In genomic region chr2:126700073-126700581, GRCh38 we compare ENCODE assay signal across 16 cellular contexts. TPM values are rescaled to one million over a fixed set of nuclear protein-coding genes. Genes with fewer than 3 reads are reported as not detected.
DNase-seq lines count a peak whose midpoint lies in the region; FAIRE-seq and TF ChIP-seq lines count a peak whose summit lies in the region.
"Had no signal": no experiment of that assay in that cellular context is flagged by ENCODE, and none has a peak within 500 bp of the region (broad histone marks: within the 10 kb centered on the region; RNA-seq: fewer than 3 reads in every experiment).

No MANE protein-coding gene starts in this region.

- TF ChIP-seq CTCF in AG04450 (IDR thresholded peaks at IDR 0.05; ENCODE audit: low read depth, low read length) (no peak), H9 (conservative IDR thresholded peaks at IDR 0.05) (no peak), spleen (IDR thresholded peaks at IDR 0.05 in 8 of 11, conservative IDR thresholded peaks at IDR 0.05 in 3 of 11) (no peak), testis (IDR thresholded peaks at IDR 0.05) (no peak)

- H3K23ac ChIP-seq in H9 (ENCODE audit: insufficient read length, low read depth, low read length) (no peak overlapping the region), mesendoderm (ENCODE audit: low read length) (no peak overlapping the region)

- H2BK20ac ChIP-seq in H9 (ENCODE audit: low read depth, low read length, poor library complexity, severe bottlenecking), result no peak overlapping the region

- H4K20me1 ChIP-seq in H9 (ENCODE audit: control insufficient read depth, insufficient read depth, insufficient read length), result no peaks in the 10 kb centered on the region

- intact Hi-C loops in spleen (cut with DNase I; ENCODE audit: low total_unique reads) (no loop called here), posterior cingulate gyrus (cut with DNase I) (no loop called here), testis (cut with DNase I; ENCODE audit: low total_unique reads) (no loop called here)

- no peak overlapping the region for H3K56ac ChIP-seq in H9 (ENCODE audit: insufficient read length, low read depth, low read length)
- H3K56ac ChIP-seq in mesendoderm (ENCODE audit: low read length), result no peak overlapping the region

- H2AK5ac ChIP-seq in H9 (ENCODE audit: insufficient read length, low read length) (no peak overlapping the region), mesendoderm (ENCODE audit: low read length) (no peak overlapping the region)

- H3K18ac ChIP-seq in H9 (ENCODE audit: insufficient read length, low read depth, low read length) (no peak overlapping the region), mesendoderm (ENCODE audit: low read length) (no peak overlapping the region)

- no peaks in the 10 kb centered on the region for H3K23me2 ChIP-seq in H9 (ENCODE audit: insufficient read length, low read depth, low read length, poor library complexity, severe bottlenecking)

- CTCF ChIA-PET in AG04450 (lab: Charles Lee), result no interaction called here

- TF ChIP-seq POLR2A in spleen (IDR thresholded peaks at IDR 0.05) (no peak), GM12891 (IDR thresholded peaks at IDR 0.05; ENCODE audit: low read depth, low read length) (no peak), testis (IDR thresholded peaks at IDR 0.05) (no peak)

- peaks cover 32 to 53% of the 10 kb centered on the region in 2 experiments for H3K4me1 Mint-ChIP-seq in H9
- H3K4me1 Mint-ChIP-seq: B cell had no signal

- H4K91ac ChIP-seq in H9 (ENCODE audit: insufficient read length, low read depth, low read length), result no peak overlapping the region

- H3T11ph ChIP-seq in H9 (ENCODE audit: low read length), result no peak overlapping the region

- H3K36me3 ChIP-seq in mesendoderm (ENCODE audit: control insufficient read depth, insufficient read depth, low read length), result peaks cover 1% of the 10 kb centered on the region
- H3K36me3 ChIP-seq in spleen, result peaks cover 0 to 40% (median 33%) of the 10 kb centered on the region in 6 donors
- no peaks in the 10 kb centered on the region for H3K36me3 ChIP-seq in testis (ENCODE audit: low read depth, missing control alignments)
- H3K36me3 ChIP-seq: prostate gland had no signal

- H3K27me3 Mint-ChIP-seq in H9 (ENCODE audit: low read depth), result no peaks in the 10 kb centered on the region; the same call in none of the 2 replicates
- H3K27me3 Mint-ChIP-seq: B cell had no signal

- H3K9ac ChIP-seq in H9 (ENCODE audit: extremely low read depth, insufficient read length, low read length), result no peak overlapping the region
- H3K9ac ChIP-seq in mesendoderm (ENCODE audit: low read length), result no peak overlapping the region

- no peaks in the 10 kb centered on the region for H3K9me3 ChIP-seq in AG04450 (ENCODE audit: control insufficient read depth, insufficient read depth, low read length)
- H3K9me3 ChIP-seq in H9 (ENCODE audit: control insufficient read depth, low read depth, low read length), result no peaks in the 10 kb centered on the region
- no peaks in the 10 kb centered on the region for H3K9me3 ChIP-seq in spleen
- H3K9me3 ChIP-seq in testis, result no peaks in the 10 kb centered on the region
- H3K9me3 ChIP-seq: prostate gland had no signal

- peaks cover 6 to 7% of the 10 kb centered on the region in 2 experiments; a peak in 4 of 5 replicates for H3K9me3 Mint-ChIP-seq in H9

- H3K36me3 Mint-ChIP-seq in H9 (ENCODE audit: insufficient read depth in 1 of 3, low read depth in 3 of 3), result peaks cover 5 to 12% (median 9%) of the 10 kb centered on the region in 3 experiments

- H2BK120ac ChIP-seq in H9 (ENCODE audit: low read depth, low read length, poor library complexity, severe bottlenecking) (no peak overlapping the region), mesendoderm (ENCODE audit: low read depth, low read length) (no peak overlapping the region)

- no peak overlapping the region for H2BK5ac ChIP-seq in H9 (ENCODE audit: insufficient read length, low read length)
- H2BK5ac ChIP-seq in mesendoderm (ENCODE audit: low read length), result no peak overlapping the region

- no peak overlapping the region for H2BK12ac ChIP-seq in H9 (ENCODE audit: insufficient read length, low read depth, low read length)

- H3K4me3 ChIP-seq in AG04450 (ENCODE audit: low read depth, low read length), result no peak overlapping the region
- no peak overlapping the region for H3K4me3 ChIP-seq in mesendoderm (ENCODE audit: low read length)
- no peak overlapping the region for H3K4me3 ChIP-seq in spleen
- H3K4me3 ChIP-seq in testis, result no peak overlapping the region
- H3K4me3 ChIP-seq: prostate gland had no signal

- peak overlapping the region; percentile 1 to 79 (median 26); a peak in 3 of 7 replicates for H3K27ac Mint-ChIP-seq in H9
- H3K27ac Mint-ChIP-seq: B cell had no signal

- DNase-seq in AG04450 (ENCODE audit: low read depth, low spot score) (no peak), H9 (peak; percentile 43), dermis blood vessel endothelial cell (peak; percentile 28), mesendoderm (peak; percentile 42), spleen (no peak), posterior cingulate gyrus (no peak), GM12891 (ENCODE audit: insufficient read length, low spot score) (no peak), testis (no peak)
- DNase-seq: activated CD8-positive, alpha-beta memory T cell treated with anti-CD3 and anti-CD28 coated beads, Interleukin-2, amount 50 U/mL, for 4 hours; amygdala; hippocampal formation; NCI-H187; stimulated activated CD4-positive, alpha-beta T cell treated with anti-CD3 and anti-CD28 coated beads, Interleukin-4, amount 100 ng/mL, for 4 hours; stimulated activated naive CD4-positive, alpha-beta T cell treated with Interleukin-2 at 50 U/mL for 16 hours had no signal

- H3K79me1 ChIP-seq in H9 (ENCODE audit: insufficient read depth, low read depth, low read length, poor library complexity, severe bottlenecking), result no peaks in the 10 kb centered on the region
- no peaks in the 10 kb centered on the region for H3K79me1 ChIP-seq in mesendoderm (ENCODE audit: low read length)

- H3K4me1 ChIP-seq in H9 (ENCODE audit: insufficient read depth, low read length) (peaks cover 4% of the 10 kb centered on the region; the same call in 1 of the 2 replicates), mesendoderm (ENCODE audit: control insufficient read depth, low read depth, low read length) (peaks cover 2% of the 10 kb centered on the region), spleen (peaks cover 0 to 7% (median 0%) of the 10 kb centered on the region in 6 donors), testis (no peaks in the 10 kb centered on the region)
- H3K4me1 ChIP-seq: prostate gland had no signal

- H3K4ac ChIP-seq in H9 (ENCODE audit: low read depth, low read length) (no peak overlapping the region), mesendoderm (ENCODE audit: low read depth, low read length) (no peak overlapping the region)

- H4K8ac ChIP-seq in H9 (replicated peaks; ENCODE audit: insufficient read length, low read depth, low read length) (no peak overlapping the region), mesendoderm (ENCODE audit: low read depth, low read length) (no peak overlapping the region)

- no peak overlapping the region for H3K14ac ChIP-seq in H9 (ENCODE audit: insufficient read depth, low read length)

- H3K27ac ChIP-seq in AG04450 (ENCODE audit: low read depth, low read length) (peak overlapping the region; percentile 13), H9 (ENCODE audit: insufficient read length, low read depth, low read length) (no peak overlapping the region), mesendoderm (ENCODE audit: low read depth, low read length) (no peak overlapping the region), spleen (peak overlapping the region in 1 of 8 donors; percentile 22), testis (no peak overlapping the region)
- H3K27ac ChIP-seq: prostate gland had no signal

- no peak overlapping the region for H3K4me3 Mint-ChIP-seq in H9
- H3K4me3 Mint-ChIP-seq: B cell had no signal

- H3K4me2 ChIP-seq in H9 (ENCODE audit: insufficient read depth, insufficient read length, low read length), result no peak overlapping the region
- no peak overlapping the region for H3K4me2 ChIP-seq in mesendoderm (ENCODE audit: low read length)

- H2BK15ac ChIP-seq in H9 (ENCODE audit: low read depth, low read length) (no peak overlapping the region), mesendoderm (replicated peaks; ENCODE audit: low read depth) (no peak overlapping the region)

- H4K5ac ChIP-seq in H9 (ENCODE audit: insufficient read length, low read depth, low read length), result no peak overlapping the region
- no peak overlapping the region for H4K5ac ChIP-seq in mesendoderm (ENCODE audit: low read length)

- POLR2A ChIA-PET in AG04450 (lab: Yijun Ruan, JAX), result interaction anchor here (0.6 to 1.4 kb wide), 2 partner anchors 43 to 45 kb away, joined by 4 to 8 read pairs; no protein-coding TSS in a partner anchor

- WGBS in H9 (ENCODE audit: extremely low coverage, insufficient read length, low lambda C conversion rate), result no CpG with 5 or more reads among the region's 3 CpGs
- no CpG with 5 or more reads among the region's 3 CpGs for WGBS in mesendoderm (ENCODE audit: extremely low coverage, insufficient coverage, low lambda C conversion rate)
- WGBS in spleen, 5 donors, result 58 to 82% (median 74%) methylated on average over 3 of the region's 3 CpGs
- WGBS in testis, 2 donors, result 58 to 61% methylated on average over 3 of the region's 3 CpGs

- FAIRE-seq in GM12891 (lab: Jason Lieb, UNC), result no peak

- H3K79me2 ChIP-seq in H9 (ENCODE audit: insufficient read depth, low read length), result no peaks in the 10 kb centered on the region
- no peaks in the 10 kb centered on the region for H3K79me2 ChIP-seq in mesendoderm (ENCODE audit: control insufficient read depth, insufficient read depth, low read length)

- H2AFZ ChIP-seq in H9 (ENCODE audit: low read length), result no peak overlapping the region

- H3K27me3 ChIP-seq in AG04450 (ENCODE audit: control insufficient read depth, insufficient read depth, low read length) (no peaks in the 10 kb centered on the region), H9 (ENCODE audit: insufficient read depth, low read length) (no peaks in the 10 kb centered on the region), mesendoderm (ENCODE audit: insufficient read depth, low read length, poor library complexity) (no peaks in the 10 kb centered on the region), spleen (replicated peaks in 1 of 7) (no peaks in the 10 kb centered on the region), testis (no peaks in the 10 kb centered on the region)

TF ChIP-seq in GM12891, 5 proteins besides CTCF, POLR2A, EP300 and RAD21 (continues in another document):
- TF ChIP-seq SPI1 (IDR thresholded peaks at IDR 0.05; ENCODE audit: low read depth, low read length) (no peak), POLR2AphosphoS5 (IDR thresholded peaks at IDR 0.05; ENCODE audit: low read depth, low read length) (no peak), TAF1 (IDR thresholded peaks at IDR 0.05; ENCODE audit: low read depth, low read length) (no peak)

RNA-seq across cellular contexts. Expression of gene GYPC, which starts 44.2 kb away (rescaled TPM):
- polyA plus RNA-seq in AG04450 (2011; rRNA removed), result 146 and 183 TPM in 2 replicates
- polyA minus RNA-seq in AG04450 (2011; rRNA and poly(A)+ RNA removed), result 99.1 and 132 TPM in 2 replicates
- 13.6 and 14.0 TPM in 2 replicates for total RNA-seq in H9 (2021)
- 227 and 297 TPM in 2 replicates for total RNA-seq in dermis blood vessel endothelial cell
- 24.4 TPM for polyA plus RNA-seq in mesendoderm (2013, experiment 1 of 2)
- 24.2 TPM for polyA plus RNA-seq in mesendoderm (2013, experiment 2 of 2)
- total RNA-seq in spleen, result 100 to 1,000 TPM in 5 of 7 donors, 10 to 100 TPM in 2; 86.6 to 193 (median 138) TPM
- polyA plus RNA-seq in spleen, result 100 to 1,000 TPM; 187 to 202 (median 201) TPM
- 130 TPM for polyA plus RNA-seq in GM12891 (2012; ENCODE audit: low read depth, missing spikeins)
- total RNA-seq in testis, result 10 to 100 TPM in 1 of 2 donors, 1 to 10 TPM in 1; 9.9 to 15.5 TPM
- 40.2 TPM for polyA plus RNA-seq in testis (ENCODE audit: insufficient read depth, low read depth, low replicate concordance)

Comparison
In these comparisons a context has a peak if more than half of its experiments do, and no peak if none do; other contexts are left out.
1. DNase-seq: peak in H9 (single experiment), dermis blood vessel endothelial cell (single experiment) and mesendoderm (single experiment); none in AG04450 (single experiment), spleen (single experiment), posterior cingulate gyrus (0 of 10), GM12891 (single experiment) and testis (single experiment).